1 cellular context compared by ENCODE assay signal in genomic region chr4:130559268-130559667, GRCh38.
TF ChIP-seq lines count a peak whose summit lies in the region.

No MANE protein-coding gene starts in this region.

TF ChIP-seq in K562, 482 proteins besides CTCF, POLR2A, EP300 and RAD21 (continued from another document):
- TF ChIP-seq CEBPG (CRISPR knock-in tag; IDR thresholded peaks at IDR 0.05) (no peak), CEBPG (tag; conservative IDR thresholded peaks at IDR 0.05 in 1 of 2, IDR thresholded peaks at IDR 0.05 in 1 of 2) (peak in 1 of 2 experiments; percentile 54; a peak in 2 of 4 replicates), CEBPB (tag; IDR thresholded peaks at IDR 0.05) (peak; percentile 25; the same call in 1 of the 2 replicates)
